8 cellular contexts compared by ENCODE assay signal in the genomic region with DNA sequence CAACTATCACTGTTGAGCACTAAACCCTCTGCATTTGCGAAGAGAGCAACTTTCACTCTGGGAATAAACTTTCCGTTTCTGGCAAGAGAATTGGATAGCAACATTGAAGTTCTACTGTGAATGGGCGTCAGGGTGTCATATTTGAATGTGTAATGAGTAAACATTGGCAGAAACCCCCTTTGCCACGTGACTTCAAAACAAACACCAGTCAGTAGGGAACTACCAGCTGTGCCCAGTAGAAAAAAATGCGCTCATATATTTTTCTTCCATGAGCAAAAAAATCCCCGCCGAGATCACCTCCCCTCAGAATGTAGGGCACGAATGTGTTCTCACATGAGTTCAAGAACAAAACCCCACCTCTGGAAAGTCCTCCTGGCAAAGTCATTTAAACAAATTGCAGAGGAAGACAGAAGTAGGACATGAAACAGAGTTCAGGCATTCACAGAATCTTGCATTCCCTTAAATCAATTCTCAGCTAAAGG.
DNase-seq lines count a peak whose midpoint lies in the region; ATAC-seq, FAIRE-seq and TF ChIP-seq lines count a peak whose summit lies in the region.

No MANE protein-coding gene starts in this region.

- H3K36me3 ChIP-seq in GM23248 (ENCODE audit: low read depth) (no peaks in the 10 kb centered on the region), astrocyte (ENCODE audit: insufficient read depth, low read length) (no peaks in the 10 kb centered on the region)

- H3F3A ChIP-seq in GM23248 (ENCODE audit: insufficient read depth), result peaks cover 10% of the 10 kb centered on the region; the same call in 1 of the 2 replicates

- H3K27me3 Mint-ChIP-seq in astrocyte (ENCODE audit: low read depth, unreplicated experiment) (no peaks in the 10 kb centered on the region), nephron (ENCODE audit: low read depth) (no peaks in the 10 kb centered on the region)

- H2AFZ ChIP-seq in GM23248 (peak overlapping the region; percentile 74), astrocyte (ENCODE audit: low read depth, low read length) (no peak overlapping the region)

- peaks cover 35% of the 10 kb centered on the region for H3K4me1 ChIP-seq in GM23248 (ENCODE audit: insufficient read depth)
- peaks cover 11% of the 10 kb centered on the region for H3K4me1 ChIP-seq in astrocyte (ENCODE audit: insufficient read depth, low read length)

- H3K27ac ChIP-seq in GM23248 (peak overlapping the region; percentile 44), astrocyte (ENCODE audit: low read depth, low read length) (no peak overlapping the region)

- H4K20me1 ChIP-seq in GM23248 (ENCODE audit: insufficient read depth) (no peaks in the 10 kb centered on the region), astrocyte (ENCODE audit: insufficient read depth, low read length) (no peaks in the 10 kb centered on the region)

- in situ Hi-C loops in GM23248 (cut with MboI), result no loop called here

- H3K4me3 Mint-ChIP-seq in astrocyte (ENCODE audit: unreplicated experiment), result no peak overlapping the region
- H3K4me3 Mint-ChIP-seq in nephron, result peak overlapping the region in 2 of 3 experiments; percentile 1 to 22

- H3K4me1 Mint-ChIP-seq in astrocyte (ENCODE audit: low read depth, unreplicated experiment) (peaks cover 20% of the 10 kb centered on the region), nephron (peaks cover 23% of the 10 kb centered on the region)

- WGBS in GM23248 (ENCODE audit: low coverage in 1 of 2, low lambda C conversion rate in 2 of 2, missing lambda C conversion rate in 2 of 2), 2 experiments, result 11 to 13% methylated on average over 8 of the region's 8 CpGs

- H3K4me3 ChIP-seq in GM23248 (peak overlapping the region; percentile 50), astrocyte (ENCODE audit: insufficient read depth, low read depth, low read length) (no peak overlapping the region)

- TF ChIP-seq CTCF in astrocyte (IDR thresholded peaks at IDR 0.05; ENCODE audit: insufficient read depth, low read depth, low read length), result no peak
- TF ChIP-seq CTCF in nephron (IDR thresholded peaks at IDR 0.05; ENCODE audit: unreplicated experiment in 3 of 3), result no peak
- no peak for TF ChIP-seq CTCF in D721Med (IDR thresholded peaks at IDR 0.05; ENCODE audit: insufficient read depth, missing control alignments)

- FAIRE-seq in astrocyte (lab: Jason Lieb, UNC) (no peak), D721Med (lab: Jason Lieb, UNC) (no peak)

- DNase-seq in GM23248, result peak; percentile 53
- DNase-seq in NCI-H2029 treated with DMSO at 0.1 percent for 48 hours (lab: John Stamatoyannopoulos, UW), result peak; percentile 78
- peak; percentile 51 for DNase-seq in astrocyte (ENCODE audit: low read depth)
- no peak for DNase-seq in posterior vena cava (ENCODE audit: low spot score)
- DNase-seq in D721Med (ENCODE audit: insufficient read length, low spot score), result no peak
- DNase-seq in NCI-H226, result no peak

- H3K4me2 ChIP-seq in GM23248 (ENCODE audit: unreplicated experiment) (peak overlapping the region; percentile 60), astrocyte (ENCODE audit: low read length) (peak overlapping the region; percentile 56)

- no peak overlapping the region for H3K27ac Mint-ChIP-seq in astrocyte (ENCODE audit: unreplicated experiment)
- H3K27ac Mint-ChIP-seq in nephron, result peak overlapping the region; percentile 15 to 86 (median 44)

- peak; percentile 73 for ATAC-seq in GM18499 (IDR thresholded peaks at IDR 0.05; ENCODE audit: insufficient read depth, unreplicated experiment)

- H3K9me3 Mint-ChIP-seq in astrocyte (ENCODE audit: unreplicated experiment) (no peaks in the 10 kb centered on the region), nephron (no peaks in the 10 kb centered on the region)

- H3K9me3 ChIP-seq in GM23248 (ENCODE audit: low read depth) (no peaks in the 10 kb centered on the region), astrocyte (ENCODE audit: insufficient read depth, low read depth, low read length) (no peaks in the 10 kb centered on the region)

- H3K79me2 ChIP-seq in GM23248 (ENCODE audit: insufficient read depth) (no peaks in the 10 kb centered on the region), astrocyte (ENCODE audit: insufficient read depth, low read length) (no peaks in the 10 kb centered on the region)

- H3K9ac ChIP-seq in GM23248, result peak overlapping the region; percentile 35; the same call in 1 of the 2 replicates
- no peak overlapping the region for H3K9ac ChIP-seq in astrocyte (ENCODE audit: low read length)

- no peaks in the 10 kb centered on the region for H3K9me2 ChIP-seq in GM23248 (ENCODE audit: insufficient read depth)

- H3K27me3 ChIP-seq in GM23248 (replicated peaks; ENCODE audit: insufficient read depth) (no peaks in the 10 kb centered on the region), astrocyte (ENCODE audit: insufficient read depth, low read length) (no peaks in the 10 kb centered on the region)

- no peaks in the 10 kb centered on the region for H3K36me3 Mint-ChIP-seq in astrocyte (ENCODE audit: low read depth, unreplicated experiment)
- no peaks in the 10 kb centered on the region for H3K36me3 Mint-ChIP-seq in nephron (ENCODE audit: low read depth)

- intact Hi-C loops in posterior vena cava (cut with DNase I), result no loop called here

Comparison
In these comparisons a context has a peak if more than half of its experiments do, and no peak if none do; other contexts are left out.
1. DNase-seq: peak in GM23248 (single experiment), NCI-H2029 treated with DMSO at 0.1 percent for 48 hours (single experiment) and astrocyte (single experiment); none in posterior vena cava (single experiment), D721Med (single experiment) and NCI-H226 (single experiment).